ENCODE assay signal across 8 cellular contexts in the genomic region with DNA sequence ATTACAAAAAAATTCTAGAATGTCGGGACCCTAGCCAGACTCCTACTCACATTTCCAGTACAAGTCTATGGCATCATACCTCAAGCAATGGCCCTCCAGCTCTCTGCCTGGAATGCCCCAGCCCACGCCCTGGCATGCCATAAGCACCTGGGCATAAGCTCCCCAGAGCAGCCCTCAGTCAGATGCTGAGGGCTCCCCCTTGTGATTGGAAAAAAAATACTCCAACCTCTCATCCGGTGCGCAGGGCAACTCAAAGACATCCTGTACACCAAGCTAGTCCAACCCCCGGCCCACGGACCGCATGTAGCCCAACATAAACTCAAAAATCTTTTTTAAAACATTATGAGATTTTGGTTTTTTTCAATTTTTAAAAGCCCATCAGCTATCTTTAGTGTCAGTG.
DNase-seq lines count a peak whose midpoint lies in the region; ATAC-seq and TF ChIP-seq lines count a peak whose summit lies in the region.

No MANE protein-coding gene starts in this region.

- H3K27ac ChIP-seq in RWPE1 (no peak overlapping the region), esophagus squamous epithelium (no peak overlapping the region)

- H3K9me3 ChIP-seq in esophagus squamous epithelium = no peaks in the 10 kb centered on the region

- ATAC-seq in GM19328 (IDR thresholded peaks at IDR 0.05; ENCODE audit: unreplicated experiment) = peak; percentile 93
- peak; percentile 93 for ATAC-seq in HG03432 (IDR thresholded peaks at IDR 0.05; ENCODE audit: unreplicated experiment)

- POLR2A ChIA-PET in RWPE1 (lab: Yijun Ruan, JAX; ENCODE audit: low non-redundant PET) = no interaction called here

- no peaks in the 10 kb centered on the region for H3K4me1 ChIP-seq in esophagus squamous epithelium

- WGBS in esophagus squamous epithelium, 2 donors = 54 to 57% methylated on average over 7 of the region's 7 CpGs

- H3K4me3 ChIP-seq in esophagus squamous epithelium = no peak overlapping the region

- TF ChIP-seq POLR2A in esophagus squamous epithelium (IDR thresholded peaks at IDR 0.05) = no peak

- peak; percentile 52 for DNase-seq in NCI-H146 (lab: John Stamatoyannopoulos, UW)
- no peak for DNase-seq in NCI-H146 treated with DMSO at 0.1 percent for 48 hours (lab: John Stamatoyannopoulos, UW; ENCODE audit: unreplicated experiment)
- peak; percentile 38 for DNase-seq in RWPE1 (ENCODE audit: low spot score)
- DNase-seq in fibroblast of peridontal ligament (ENCODE audit: extremely low read depth) = peak; percentile 28
- DNase-seq in retina = peak; percentile 8
- DNase-seq in esophagus squamous epithelium (lab: John Stamatoyannopoulos, UW) = no peak

- intact Hi-C loops in esophagus squamous epithelium (cut with DNase I) = no loop called here

- CTCF ChIA-PET in RWPE1 (lab: Yijun Ruan, JAX) = interaction anchor here (0.5 to 1.0 kb wide), 8 partner anchors 20 to 529 kb away, joined by 3 to 5 read pairs (median 3); no protein-coding TSS in a partner anchor

- no peaks in the 10 kb centered on the region for H3K27me3 ChIP-seq in esophagus squamous epithelium

- TF ChIP-seq CTCF in RWPE1 (conservative IDR thresholded peaks at IDR 0.05; ENCODE audit: low read depth) (peak; percentile 23; the same call in 1 of the 2 replicates), esophagus squamous epithelium (IDR thresholded peaks at IDR 0.05) (peak in 2 of 6 experiments; percentile 18 to 57)

- no peaks in the 10 kb centered on the region for H3K36me3 ChIP-seq in esophagus squamous epithelium

Comparison
In these comparisons a context has a peak if more than half of its experiments do, and no peak if none do; other contexts are left out.
1. DNase-seq: peak in NCI-H146 (single experiment), RWPE1 (single experiment), fibroblast of peridontal ligament (single experiment) and retina (single experiment); none in NCI-H146 treated with DMSO at 0.1 percent for 48 hours (single experiment) and esophagus squamous epithelium (single experiment).